ENCODE assay signal across 8 cellular contexts in genomic region chr14:67240168-67240932, GRCh38. TPM values are rescaled to one million over a fixed set of nuclear protein-coding genes. Genes with fewer than 3 reads are reported as not detected.
DNase-seq lines count a peak whose midpoint lies in the region; ATAC-seq and TF ChIP-seq lines count a peak whose summit lies in the region.

No MANE protein-coding gene starts in this region.

- CTCF ChIA-PET in BJ (lab: Yijun Ruan, JAX): interaction anchor here (1.3 kb wide), 1 partner anchor 18 kb away, joined by 3 read pairs; no protein-coding TSS in a partner anchor

- H3K4me3 ChIP-seq in BJ (ENCODE audit: low read depth, low read length): peak overlapping the region; percentile 58
- peak overlapping the region; percentile 99 for H3K4me3 ChIP-seq in kidney epithelial cell (ENCODE audit: low read depth, low read length)

- ATAC-seq in GM19351 (IDR thresholded peaks at IDR 0.05; ENCODE audit: unreplicated experiment): peak; percentile 12
- no peak for ATAC-seq in GM19023 (IDR thresholded peaks at IDR 0.05; ENCODE audit: unreplicated experiment)

- H3K36me3 ChIP-seq in BJ (ENCODE audit: control insufficient read depth, insufficient read depth, low read length) (no peaks in the 10 kb centered on the region), kidney epithelial cell (ENCODE audit: control insufficient read depth, insufficient read depth, low read length) (no peaks in the 10 kb centered on the region)

- DNase-seq in BJ (ENCODE audit: low read depth) (no peak), HT-29 (ENCODE audit: low spot score) (peak; percentile 60), T-helper 2 cell (peak in 4 of 5 experiments; percentile 7 to 50 (median 20)), cerebellum (ENCODE audit: low spot score) (peak; percentile 18), kidney epithelial cell (ENCODE audit: low read depth) (no peak)
- peak in 3 of 4 experiments; percentile 2 to 13 (median 6) for DNase-seq in stimulated activated CD4-positive, alpha-beta T cell treated with anti-CD3 and anti-CD28 coated beads, Interleukin-1b, Interleukin-23, amount 100 ng/mL, for 24 hours (ENCODE audit: low read depth in 4 of 4, low spot score in 1 of 4)

- POLR2A ChIA-PET in BJ (lab: Charles Lee): no interaction called here

- H3K27me3 ChIP-seq in BJ (ENCODE audit: control insufficient read depth, insufficient read depth, low read length) (no peaks in the 10 kb centered on the region), kidney epithelial cell (ENCODE audit: control insufficient read depth, insufficient read depth, low read length) (no peaks in the 10 kb centered on the region)

- TF ChIP-seq CTCF in BJ (IDR thresholded peaks at IDR 0.05; ENCODE audit: insufficient read depth, low read depth, low read length): no peak
- no peak for TF ChIP-seq CTCF in kidney epithelial cell (IDR thresholded peaks at IDR 0.05; ENCODE audit: insufficient read depth, low read length, poor library complexity, severe bottlenecking)

RNA-seq across cellular contexts. Expression of gene PALS1, which starts 0.9 kb away (rescaled TPM):
- 9.3 and 17.5 TPM in 2 replicates for polyA plus RNA-seq in BJ (2011; rRNA removed)
- polyA minus RNA-seq in BJ (2011; rRNA and poly(A)+ RNA removed): 13.0 and 13.8 TPM in 2 replicates
- 4.7 and 8.3 TPM in 2 replicates for total RNA-seq in HT-29 (2014; rRNA removed; shearing (Covaris generic))
- total RNA-seq in cerebellum (23.8 TPM), kidney epithelial cell (16.2 and 25.3 TPM in 2 replicates)

RNA-seq across cellular contexts. Expression of gene GARIN2, which starts 51.1 kb away (rescaled TPM):
- not detected in 2 replicates for polyA plus RNA-seq in BJ (2011; rRNA removed)
- polyA minus RNA-seq in BJ (2011; rRNA and poly(A)+ RNA removed): 0.24 TPM in 1 of 2 replicates, not detected in the other
- not detected in 2 replicates for total RNA-seq in HT-29 (2014; rRNA removed; shearing (Covaris generic))
- 2.3 TPM for total RNA-seq in cerebellum
- not detected in 2 replicates for total RNA-seq in kidney epithelial cell

Comparison
In these comparisons a context has a peak if more than half of its experiments do, and no peak if none do; other contexts are left out.
1. DNase-seq: peak in HT-29 (single experiment), T-helper 2 cell (4 of 5), cerebellum (single experiment) and stimulated activated CD4-positive, alpha-beta T cell treated with anti-CD3 and anti-CD28 coated beads, Interleukin-1b, Interleukin-23, amount 100 ng/mL, for 24 hours (3 of 4); none in BJ (single experiment) and kidney epithelial cell (single experiment).